8 cellular contexts compared by ENCODE assay signal in the genomic region with DNA sequence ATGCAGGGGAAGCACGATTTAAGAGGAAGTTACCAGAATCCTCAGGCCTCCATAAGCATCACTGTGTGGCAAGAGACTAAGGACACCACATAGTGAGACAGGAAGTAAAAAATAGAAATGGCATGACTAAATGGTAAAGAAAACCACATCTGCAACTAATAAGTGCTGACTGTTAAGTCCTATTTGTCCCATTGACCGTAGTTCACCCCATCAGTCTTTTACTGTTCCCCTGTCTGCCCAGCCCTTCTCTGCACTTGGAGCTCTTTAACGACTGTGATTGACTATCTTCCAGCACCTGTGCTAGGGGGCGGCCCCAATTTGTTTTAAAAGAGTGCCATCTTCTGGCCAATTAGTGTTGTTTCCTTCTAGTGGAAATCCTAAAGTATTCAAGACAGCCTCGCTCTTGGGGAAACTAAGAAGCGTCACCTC.
DNase-seq lines count a peak whose midpoint lies in the region; ATAC-seq and TF ChIP-seq lines count a peak whose summit lies in the region.

No MANE protein-coding gene starts in this region.

- peak; percentile 3 for DNase-seq in NCI-H2171 (lab: John Stamatoyannopoulos, UW)
- peak in 37 of 61 donors; percentile 0 to 67 (median 3) for DNase-seq in caudate nucleus (lab: John Stamatoyannopoulos, UW)
- peak; percentile 47 to 50 for DNase-seq in left colon
- DNase-seq in stimulated activated CD4-positive, alpha-beta T cell treated with anti-CD3 and anti-CD28 coated beads, Interleukin-4, amount 100 ng/mL, for 48 hours (ENCODE audit: low read depth in 2 of 2), result peak; percentile 4

- H3K27ac ChIP-seq in VCaP (no peak overlapping the region), caudate nucleus (ENCODE audit: low read depth, low read length) (no peak overlapping the region)

- ATAC-seq in HG02970 (IDR thresholded peaks at IDR 0.05; ENCODE audit: low FRiP score, unreplicated experiment), result peak; percentile 55
- ATAC-seq in left colon, result peak; percentile 78
- no peak for ATAC-seq in HG03460 (IDR thresholded peaks at IDR 0.05; ENCODE audit: unreplicated experiment)

- peak; percentile 27; the same call in 1 of the 2 replicates for TF ChIP-seq CTCF in GM12874 (IDR thresholded peaks at IDR 0.05; ENCODE audit: insufficient read depth, low read depth, low read length)
- peak; percentile 63 for TF ChIP-seq CTCF in VCaP (conservative IDR thresholded peaks at IDR 0.05)

- intact Hi-C loops in left colon (cut with DNase I, micrococcal nuclease), result loop anchor here in 1 of 2 donors (2.0 kb wide), 1 partner anchor 191 kb away; no protein-coding TSS in a partner anchor
